11 cellular contexts compared by ENCODE assay signal in genomic region chr1:246769306-246769705, GRCh38. TPM values are rescaled to one million over a fixed set of nuclear protein-coding genes. Genes with fewer than 3 reads are reported as not detected.
A peak's percentile ranks its signal among the peaks of the same experiment; 100 is the strongest.
DNase-seq lines count a peak whose midpoint lies in the region; ATAC-seq and TF ChIP-seq lines count a peak whose summit lies in the region.
"Had no signal": no experiment of that assay in that cellular context is flagged by ENCODE, and none has a peak within 500 bp of the region (broad histone marks: within the 10 kb centered on the region; RNA-seq: fewer than 3 reads in every experiment).

No MANE protein-coding gene starts in this region.

- CTCF ChIA-PET in IMR-90 (lab: Yijun Ruan, JAX) = interaction anchor here (0.8 kb wide), 1 partner anchor 80 kb away, joined by 3 read pairs; no protein-coding TSS in a partner anchor

- no peaks in the 10 kb centered on the region; the same call in 1 of the 2 replicates for H4K20me1 ChIP-seq in IMR-90 (ENCODE audit: insufficient read depth, low read length)

- no peak overlapping the region for H4K91ac ChIP-seq in IMR-90 (ENCODE audit: insufficient read depth, low read depth, low read length)

- H3K36me3 ChIP-seq in IMR-90 (ENCODE audit: control insufficient read depth, insufficient read depth, low read length) = peaks cover 11% of the 10 kb centered on the region
- H3K36me3 ChIP-seq in lower lobe of right lung = peaks cover 54% of the 10 kb centered on the region
- H3K36me3 ChIP-seq in upper lobe of right lung = peaks cover 52% of the 10 kb centered on the region

- no peak overlapping the region for H3K4ac ChIP-seq in IMR-90 (ENCODE audit: low read depth, low read length)

- no peak overlapping the region for H4K5ac ChIP-seq in IMR-90 (ENCODE audit: low read depth, low read length)

- H3K18ac ChIP-seq in IMR-90 (ENCODE audit: low read depth, low read length) = no peak overlapping the region

- H3K4me1 ChIP-seq in IMR-90 (ENCODE audit: control insufficient read depth, insufficient read depth, low read length) (peaks cover 4% of the 10 kb centered on the region), lower lobe of right lung (no peaks in the 10 kb centered on the region), upper lobe of right lung (no peaks in the 10 kb centered on the region)

- no peak overlapping the region for H3K56ac ChIP-seq in IMR-90 (ENCODE audit: extremely low read depth, insufficient read depth, low read length)

- H3K27me3 ChIP-seq in IMR-90 (ENCODE audit: control insufficient read depth, insufficient read depth, low read length) (no peaks in the 10 kb centered on the region), lower lobe of right lung (ENCODE audit: low read depth) (no peaks in the 10 kb centered on the region), upper lobe of right lung (no peaks in the 10 kb centered on the region)

- peak overlapping the region; percentile 2 for H2BK5ac ChIP-seq in IMR-90 (ENCODE audit: low read depth, low read length, poor library complexity, severe bottlenecking)

- no peak for TF ChIP-seq RAD21 in IMR-90 (IDR thresholded peaks at IDR 0.05; ENCODE audit: low read length)

- H3K14ac ChIP-seq in IMR-90 (replicated peaks; ENCODE audit: low read depth, low read length) = no peak overlapping the region

- H3K4me3 ChIP-seq in IMR-90 (ENCODE audit: insufficient read depth, low read depth, low read length) (no peak overlapping the region), lower lobe of right lung (no peak overlapping the region), upper lobe of right lung (no peak overlapping the region)

- H3K9me1 ChIP-seq in IMR-90 (ENCODE audit: insufficient read depth, low read length) = peaks cover 2% of the 10 kb centered on the region; the same call in 1 of the 2 replicates

- dilution Hi-C loops in IMR-90 (cut with HindIII; ENCODE audit: low sequenced_read_pairs, unreplicated experiment) = no loop called here

- in situ Hi-C loops in IMR-90 (cut with MboI; ENCODE audit: low sequenced_read_pairs) = no loop called here

- H2AK5ac ChIP-seq in IMR-90 (ENCODE audit: low read depth, low read length) = no peak overlapping the region

- no peak overlapping the region for H2AFZ ChIP-seq in IMR-90 (replicated peaks; ENCODE audit: low read length, poor library complexity)

- H2BK120ac ChIP-seq in IMR-90 (ENCODE audit: low read depth, low read length) = no peak overlapping the region

- H4K8ac ChIP-seq in IMR-90 (ENCODE audit: low read depth in 2 of 2, low read length in 2 of 2) = no peak overlapping the region

- H3K9me3 ChIP-seq in IMR-90 (ENCODE audit: control insufficient read depth, insufficient read depth, low read length) = no peaks in the 10 kb centered on the region
- no peaks in the 10 kb centered on the region for H3K9me3 ChIP-seq in lower lobe of right lung
- no peaks in the 10 kb centered on the region for H3K9me3 ChIP-seq in upper lobe of right lung

- no peak overlapping the region for H2AK9ac ChIP-seq in IMR-90 (replicated peaks; ENCODE audit: low read depth, low read length, poor library complexity)

- TF ChIP-seq POLR2A in IMR-90 (IDR thresholded peaks at IDR 0.05; ENCODE audit: low read depth, low read length) = no peak

- peak; percentile 97 for DNase-seq in IMR-90
- peak; percentile 93 for DNase-seq in epithelial cell of prostate (ENCODE audit: low read depth, low spot score)
- DNase-seq in lower lobe of right lung = no peak
- DNase-seq in upper lobe of right lung = no peak
- DNase-seq in NCI-H2081 treated with DMSO at 0.1 percent for 48 hours (lab: John Stamatoyannopoulos, UW) = no peak
- DNase-seq in NCI-H526 (lab: John Stamatoyannopoulos, UW) = no peak
- DNase-seq: activated CD8-positive, alpha-beta memory T cell treated with anti-CD3 and anti-CD28 coated beads for 24 hours; DMS53; NCI-H187; posterior cingulate gyrus had no signal

- peak overlapping the region; percentile 41; the same call in 1 of the 2 replicates for H3K27ac ChIP-seq in IMR-90 (ENCODE audit: insufficient read depth, low read length)
- H3K27ac ChIP-seq in epithelial cell of prostate = peak overlapping the region; percentile 54
- H3K27ac ChIP-seq in lower lobe of right lung = no peak overlapping the region
- no peak overlapping the region for H3K27ac ChIP-seq in upper lobe of right lung

- intact Hi-C loops in IMR-90 (cut with micrococcal nuclease) (no loop called here), lower lobe of right lung (cut with DNase I) (no loop called here), upper lobe of right lung (cut with DNase I) (no loop called here)

- no TSS peak for BruUV-seq in IMR-90 (replicated peaks; lab: Mats Ljungman, UMichigan)

- H3K79me1 ChIP-seq in IMR-90 (ENCODE audit: low read depth in 1 of 2, low read length in 2 of 2) = no peaks in the 10 kb centered on the region

- ATAC-seq in IMR-90 (ENCODE audit: low read depth) (peak; percentile 96), lower lobe of right lung (peak; percentile 68 to 73), upper lobe of right lung (peak; percentile 60), HG03520 (IDR thresholded peaks at IDR 0.05; ENCODE audit: unreplicated experiment) (no peak)

- no peak overlapping the region for H3K9ac ChIP-seq in IMR-90 (ENCODE audit: low read depth, low read length)

- H2BK20ac ChIP-seq in IMR-90 (ENCODE audit: low read depth, low read length) = no peak overlapping the region

- no peak overlapping the region for H3K4me2 ChIP-seq in IMR-90 (ENCODE audit: low read depth, low read length)

- no peak overlapping the region for H2BK15ac ChIP-seq in IMR-90 (ENCODE audit: low read depth, low read length)

- POLR2A ChIA-PET in IMR-90 (lab: Charles Lee; ENCODE audit: unreplicated experiment) = no interaction called here

- WGBS in IMR-90 (ENCODE audit: extremely low coverage in 2 of 2, insufficient read length in 1 of 2), 2 experiments = no CpG with 5 or more reads among the region's 7 CpGs

- no peak overlapping the region for H3K23ac ChIP-seq in IMR-90 (ENCODE audit: low read depth, low read length)

- TF ChIP-seq CTCF in IMR-90 (conservative IDR thresholded peaks at IDR 0.05; ENCODE audit: low read depth, low read length) (no peak), lower lobe of right lung (IDR thresholded peaks at IDR 0.05) (no peak), upper lobe of right lung (IDR thresholded peaks at IDR 0.05) (no peak)

TF ChIP-seq in IMR-90, 13 proteins besides CTCF, POLR2A, EP300 and RAD21:
- no peak for TF ChIP-seq MAFK (IDR thresholded peaks at IDR 0.05; ENCODE audit: low read depth, low read length)
- TF ChIP-seq USF2 (IDR thresholded peaks at IDR 0.05; ENCODE audit: low read depth, low read length) = no peak
- TF ChIP-seq RFX5 (IDR thresholded peaks at IDR 0.05; ENCODE audit: low read depth, low read length) = no peak
- peak; percentile 81 for TF ChIP-seq BHLHE40 (IDR thresholded peaks at IDR 0.05; ENCODE audit: low read depth, low read length)
- TF ChIP-seq ELK1 (IDR thresholded peaks at IDR 0.05; ENCODE audit: borderline replicate concordance, low read depth, low read length) = no peak
- TF ChIP-seq MAZ (IDR thresholded peaks at IDR 0.05; ENCODE audit: borderline replicate concordance, low read depth, low read length) = no peak
- no peak for TF ChIP-seq SMC3 (IDR thresholded peaks at IDR 0.05; ENCODE audit: low read depth, low read length)
- TF ChIP-seq NFE2L2 (IDR thresholded peaks at IDR 0.05; ENCODE audit: low read depth, low read length) = no peak
- peak; percentile 93 for TF ChIP-seq CEBPB (IDR thresholded peaks at IDR 0.05; ENCODE audit: low read depth, low read length)
- peak; percentile 91 for TF ChIP-seq RCOR1 (IDR thresholded peaks at IDR 0.05; ENCODE audit: insufficient replicate concordance, low read length)
- peak; percentile 48; the same call in 1 of the 2 replicates for TF ChIP-seq MXI1 (IDR thresholded peaks at IDR 0.05; ENCODE audit: borderline replicate concordance, low read depth, low read length)
- no peak; the same call in 1 of the 2 replicates for TF ChIP-seq FOS (IDR thresholded peaks at IDR 0.05; ENCODE audit: low read depth, low read length)
- TF ChIP-seq CHD1 (IDR thresholded peaks at IDR 0.05; ENCODE audit: low read depth, low read length) = no peak
TF ChIP-seq in IMR-90: peak in this region for 4.

RNA-seq across cellular contexts. Expression of gene SCCPDH, which starts 45.1 kb away (rescaled TPM):
- total RNA-seq in IMR-90 (2012; rRNA removed) (37.8 and 46.9 TPM in 2 replicates), lower lobe of right lung (35.3 TPM), upper lobe of right lung (23.4 TPM)
- polyA plus RNA-seq in IMR-90 (2012; rRNA removed) = 22.9 and 26.9 TPM in 2 replicates
- 11.5 and 12.8 TPM in 2 replicates for polyA plus RNA-seq in IMR-90 (2012; cell fraction: cytosol; rRNA removed)
- 3.8 and 9.6 TPM in 2 replicates for polyA plus RNA-seq in IMR-90 (2012; cell fraction: nucleus; rRNA removed; ENCODE audit: low replicate concordance)

Comparison
In these comparisons a context has a peak if more than half of its experiments do, and no peak if none do; other contexts are left out.
1. DNase-seq: peak in IMR-90 (single experiment) and epithelial cell of prostate (single experiment); none in lower lobe of right lung (single experiment), upper lobe of right lung (single experiment), NCI-H2081 treated with DMSO at 0.1 percent for 48 hours (single experiment) and NCI-H526 (0 of 2).
2. H3K27ac ChIP-seq: peak in IMR-90 (single experiment) and epithelial cell of prostate (single experiment); none in lower lobe of right lung (single experiment) and upper lobe of right lung (single experiment).